Comparison of ENCODE assay signal across 10 cellular contexts in the genomic region with DNA sequence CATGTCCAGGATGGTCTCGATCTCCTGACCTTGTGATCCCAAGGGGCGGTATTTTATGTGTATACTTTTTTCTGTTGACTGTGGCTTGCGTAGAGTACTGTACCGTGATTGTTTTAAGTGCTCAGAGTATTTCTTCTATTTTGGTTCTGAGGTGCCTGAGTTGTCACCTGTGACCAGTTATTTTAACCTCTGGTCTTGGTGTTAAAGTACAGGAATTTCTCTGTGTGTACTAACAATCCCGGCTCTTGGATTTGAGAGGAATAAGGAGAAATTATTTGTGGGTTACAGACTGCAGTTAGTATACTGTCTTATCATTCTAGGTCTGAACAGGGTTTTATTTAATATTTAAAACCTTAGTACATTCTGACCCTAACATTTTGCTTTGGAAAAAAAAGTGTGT. TPM values are rescaled to one million over a fixed set of nuclear protein-coding genes. Genes with fewer than 3 reads are reported as not detected.
DNase-seq lines count a peak whose midpoint lies in the region; ATAC-seq and TF ChIP-seq lines count a peak whose summit lies in the region.
"Had no signal": no experiment of that assay in that cellular context is flagged by ENCODE, and none has a peak within 500 bp of the region (broad histone marks: within the 10 kb centered on the region; RNA-seq: fewer than 3 reads in every experiment).

No MANE protein-coding gene starts in this region.

- peak overlapping the region; percentile 87 for H3K4me2 ChIP-seq in H9 (ENCODE audit: insufficient read depth, insufficient read length, low read length)
- H3K4me2 ChIP-seq in SU-DHL-6 (ENCODE audit: low read depth, low read length, poor library complexity, severe bottlenecking), result peak overlapping the region; percentile 79
- H3K4me2 ChIP-seq in hepatocyte, result peak overlapping the region; percentile 72
- H3K4me2 ChIP-seq in skeletal muscle satellite cell (ENCODE audit: low read length), result peak overlapping the region; percentile 86

- no peak overlapping the region for H4K91ac ChIP-seq in H9 (ENCODE audit: insufficient read length, low read depth, low read length)

- no peak overlapping the region for H2BK20ac ChIP-seq in H9 (ENCODE audit: low read depth, low read length, poor library complexity, severe bottlenecking)

- no peak overlapping the region for H2BK120ac ChIP-seq in H9 (ENCODE audit: low read depth, low read length, poor library complexity, severe bottlenecking)

- no peak overlapping the region for H2BK12ac ChIP-seq in H9 (ENCODE audit: insufficient read length, low read depth, low read length)

- H2BK15ac ChIP-seq in H9 (ENCODE audit: low read depth, low read length), result no peak overlapping the region

- H3K23ac ChIP-seq in H9 (ENCODE audit: insufficient read length, low read depth, low read length), result no peak overlapping the region

- H3K18ac ChIP-seq in H9 (ENCODE audit: insufficient read length, low read depth, low read length), result no peak overlapping the region

- peaks cover 4% of the 10 kb centered on the region for H4K20me1 ChIP-seq in H9 (ENCODE audit: control insufficient read depth, insufficient read depth, insufficient read length)
- H4K20me1 ChIP-seq in SU-DHL-6 (ENCODE audit: low read depth, low read length), result peaks cover 29% of the 10 kb centered on the region; the same call in 1 of the 2 replicates
- H4K20me1 ChIP-seq in hepatocyte (ENCODE audit: insufficient read depth, poor library complexity, severe bottlenecking), result peaks cover 60% of the 10 kb centered on the region

- ATAC-seq in HG03442 (IDR thresholded peaks at IDR 0.05; ENCODE audit: unreplicated experiment), result no peak
- no peak for ATAC-seq in GM21381 (IDR thresholded peaks at IDR 0.05; ENCODE audit: unreplicated experiment)
- no peak for ATAC-seq in HG03342 (IDR thresholded peaks at IDR 0.05; ENCODE audit: unreplicated experiment)
- ATAC-seq: stimulated activated memory B cell treated with anti-CD40 and anti-IgM and Interleukin-4, amounts not matched to agents 10 μg/mL and 1 μg/mL and 100 μg/mL, for 72 hours had no signal

- DNase-seq in H9 (no peak), hepatocyte (ENCODE audit: low spot score) (no peak), RKO (ENCODE audit: low spot score) (no peak)
- DNase-seq: GOT3 had no signal

- H3K79me2 ChIP-seq in H9 (ENCODE audit: insufficient read depth, low read length) (peaks cover 50% of the 10 kb centered on the region; the same call in 1 of the 2 replicates), SU-DHL-6 (ENCODE audit: insufficient read depth, low read length) (peaks cover 89% of the 10 kb centered on the region), hepatocyte (peaks cover 77% of the 10 kb centered on the region)

- H2AFZ ChIP-seq in H9 (ENCODE audit: low read length) (no peak overlapping the region), SU-DHL-6 (ENCODE audit: low read depth, low read length, severe bottlenecking) (no peak overlapping the region), hepatocyte (no peak overlapping the region)

- no CpG with 5 or more reads among the region's 5 CpGs for WGBS in H9 (ENCODE audit: extremely low coverage, insufficient read length, low lambda C conversion rate)
- 73% methylated on average over 5 of the region's 5 CpGs for WGBS in hepatocyte (ENCODE audit: low lambda C conversion rate, missing lambda C conversion rate)

- no peak overlapping the region for H3K14ac ChIP-seq in H9 (ENCODE audit: insufficient read depth, low read length)

- no peak overlapping the region for H3K4me3 Mint-ChIP-seq in H9
- H3K4me3 Mint-ChIP-seq: stimulated activated memory B cell treated with anti-CD40 and anti-IgM and Interleukin-4, amounts not matched to agents 10 μg/mL and 1 μg/mL and 100 μg/mL, for 72 hours had no signal

- H4K8ac ChIP-seq in H9 (replicated peaks; ENCODE audit: insufficient read length, low read depth, low read length), result no peak overlapping the region

- no peak overlapping the region for H3K56ac ChIP-seq in H9 (ENCODE audit: insufficient read length, low read depth, low read length)

- H3K27ac Mint-ChIP-seq in H9, result peak overlapping the region in 1 of 3 experiments; percentile 21; a peak in 1 of 7 replicates
- H3K27ac Mint-ChIP-seq: stimulated activated memory B cell treated with anti-CD40 and anti-IgM and Interleukin-4, amounts not matched to agents 10 μg/mL and 1 μg/mL and 100 μg/mL, for 72 hours had no signal

- no peak overlapping the region for H3K4ac ChIP-seq in H9 (ENCODE audit: low read depth, low read length)

- H3K79me1 ChIP-seq in H9 (ENCODE audit: insufficient read depth, low read depth, low read length, poor library complexity, severe bottlenecking), result no peaks in the 10 kb centered on the region

- H3K4me3 ChIP-seq in SU-DHL-6 (ENCODE audit: insufficient read depth, low read length, poor library complexity, severe bottlenecking) (peak overlapping the region; percentile 78), hepatocyte (peak overlapping the region; percentile 44), skeletal muscle satellite cell (ENCODE audit: low read length) (peak overlapping the region; percentile 81)

- H3K9me3 Mint-ChIP-seq in H9, result no peaks in the 10 kb centered on the region; a peak in 1 of 5 replicates
- H3K9me3 Mint-ChIP-seq: stimulated activated memory B cell treated with anti-CD40 and anti-IgM and Interleukin-4, amounts not matched to agents 10 μg/mL and 1 μg/mL and 100 μg/mL, for 72 hours had no signal

- peaks cover 13% of the 10 kb centered on the region for H3F3A ChIP-seq in SU-DHL-6 (ENCODE audit: insufficient read depth)

- H3K23me2 ChIP-seq in H9 (ENCODE audit: insufficient read length, low read depth, low read length, poor library complexity, severe bottlenecking), result peaks cover 11% of the 10 kb centered on the region

- H4K5ac ChIP-seq in H9 (ENCODE audit: insufficient read length, low read depth, low read length), result no peak overlapping the region

- peaks cover 4 to 18% (median 16%) of the 10 kb centered on the region in 3 experiments; a peak in 5 of 7 replicates for H3K36me3 Mint-ChIP-seq in H9 (ENCODE audit: insufficient read depth in 1 of 3, low read depth in 3 of 3)

- no peak overlapping the region for H3K9ac ChIP-seq in H9 (ENCODE audit: extremely low read depth, insufficient read length, low read length)
- H3K9ac ChIP-seq in SU-DHL-6 (ENCODE audit: low read length), result peak overlapping the region; percentile 97
- H3K9ac ChIP-seq in skeletal muscle satellite cell (ENCODE audit: low read depth, low read length), result peak overlapping the region; percentile 2

- H2AK5ac ChIP-seq in H9 (ENCODE audit: insufficient read length, low read length), result no peak overlapping the region

- no peak overlapping the region for H2BK5ac ChIP-seq in H9 (ENCODE audit: insufficient read length, low read length)

- H3K27ac ChIP-seq in H9 (ENCODE audit: insufficient read length, low read depth, low read length) (no peak overlapping the region), SU-DHL-6 (ENCODE audit: low read depth, low read length) (0 out of 2 replicates have a peak overlapping the region, but pooled peaks have one; percentile 7), hepatocyte (no peak overlapping the region)

- H3K4me1 ChIP-seq in H9 (ENCODE audit: insufficient read depth, low read length) (peaks cover 3% of the 10 kb centered on the region; the same call in 1 of the 2 replicates), hepatocyte (ENCODE audit: insufficient read depth) (peaks cover 19% of the 10 kb centered on the region), skeletal muscle satellite cell (ENCODE audit: control insufficient read depth, insufficient read depth, low read length) (peaks cover 13% of the 10 kb centered on the region)

- H3K9me3 ChIP-seq in H9 (ENCODE audit: control insufficient read depth, low read depth, low read length) (no peaks in the 10 kb centered on the region), SU-DHL-6 (ENCODE audit: insufficient read depth, low read length) (no peaks in the 10 kb centered on the region), hepatocyte (ENCODE audit: low read depth) (no peaks in the 10 kb centered on the region), skeletal muscle satellite cell (replicated peaks; ENCODE audit: low read length) (no peaks in the 10 kb centered on the region)

- H3K27me3 Mint-ChIP-seq in H9 (ENCODE audit: low read depth), result no peaks in the 10 kb centered on the region
- H3K27me3 Mint-ChIP-seq: stimulated activated memory B cell treated with anti-CD40 and anti-IgM and Interleukin-4, amounts not matched to agents 10 μg/mL and 1 μg/mL and 100 μg/mL, for 72 hours had no signal

- no peak overlapping the region for H3T11ph ChIP-seq in H9 (ENCODE audit: low read length)

- TF ChIP-seq CTCF in H9 (conservative IDR thresholded peaks at IDR 0.05) (no peak), SU-DHL-6 (IDR thresholded peaks at IDR 0.05; ENCODE audit: insufficient read depth, low read length, poor library complexity, severe bottlenecking) (no peak), hepatocyte (IDR thresholded peaks at IDR 0.05; ENCODE audit: poor library complexity) (no peak)

- H3K4me1 Mint-ChIP-seq in H9, result peaks cover 12 to 45% of the 10 kb centered on the region in 2 experiments

- H3K27me3 ChIP-seq in H9 (ENCODE audit: insufficient read depth, low read length) (no peaks in the 10 kb centered on the region), SU-DHL-6 (ENCODE audit: low read length) (no peaks in the 10 kb centered on the region), hepatocyte (no peaks in the 10 kb centered on the region), skeletal muscle satellite cell (ENCODE audit: control insufficient read depth, insufficient read depth, low read length) (no peaks in the 10 kb centered on the region)

- H3K9me2 ChIP-seq in SU-DHL-6 (replicated peaks; ENCODE audit: insufficient read depth, low read length) (no peaks in the 10 kb centered on the region), hepatocyte (replicated peaks; ENCODE audit: insufficient read depth) (no peaks in the 10 kb centered on the region)

- H3K36me3 ChIP-seq in SU-DHL-6 (ENCODE audit: low read length), result no peaks in the 10 kb centered on the region
- H3K36me3 ChIP-seq in hepatocyte (replicated peaks; ENCODE audit: insufficient read depth, low read depth), result no peaks in the 10 kb centered on the region
- peaks cover 6% of the 10 kb centered on the region for H3K36me3 ChIP-seq in skeletal muscle satellite cell (ENCODE audit: insufficient read depth, low read length)

RNA-seq across cellular contexts. Expression of a gene that starts 2.0 kb away (rescaled TPM):
- total RNA-seq in H9 (2021), result 102 and 105 TPM in 2 replicates
- 70.7 and 78.9 TPM in 2 replicates for total RNA-seq in hepatocyte
- 53.6 and 84.4 TPM in 2 replicates for polyA plus RNA-seq in hepatocyte
- total RNA-seq in skeletal muscle satellite cell (2012; rRNA removed), result 38.9 and 46.9 TPM in 2 replicates

RNA-seq across cellular contexts. Expression of a gene that starts 43.6 kb away (rescaled TPM):
- total RNA-seq in H9 (2021), result 0.07 TPM in 1 of 2 replicates, not detected in the other
- total RNA-seq in hepatocyte, result 0.07 TPM in 1 of 2 replicates, not detected in the other
- polyA plus RNA-seq in hepatocyte, result 0.53 and 1.1 TPM in 2 replicates
- not detected in 2 replicates for total RNA-seq in skeletal muscle satellite cell (2012; rRNA removed)

RNA-seq across cellular contexts. Expression of a gene that starts 57.2 kb away (rescaled TPM):
- total RNA-seq in H9 (2021), result 2.4 and 2.5 TPM in 2 replicates
- total RNA-seq in hepatocyte, result 7.2 and 8.3 TPM in 2 replicates
- 6.7 and 7.9 TPM in 2 replicates for polyA plus RNA-seq in hepatocyte
- 2.8 and 4.4 TPM in 2 replicates for total RNA-seq in skeletal muscle satellite cell (2012; rRNA removed)
